20 cellular contexts compared by ENCODE assay signal in genomic region chr9:84772511-84772910, GRCh38.
"Had no signal": no experiment of that assay in that cellular context is flagged by ENCODE, and none has a peak within 500 bp of the region (broad histone marks: within the 10 kb centered on the region; RNA-seq: fewer than 3 reads in every experiment).

No MANE protein-coding gene starts in this region.

- H3K9me3 Mint-ChIP-seq: activated naive CD8-positive, alpha-beta T cell treated with anti-CD3 and anti-CD28 coated beads, Interleukin-2, amount 50 U/mL, for 24 hours; immature natural killer cell; stimulated activated effector memory CD8-positive, alpha-beta T cell treated with anti-CD3 and anti-CD28 coated beads, Interleukin-12 subunit alpha, Interleukin-12 subunit beta, amount 100 ng/mL, for 72 hours had no signal

- H3K4me1 Mint-ChIP-seq: activated naive CD8-positive, alpha-beta T cell treated with anti-CD3 and anti-CD28 coated beads, Interleukin-2, amount 50 U/mL, for 24 hours; immature natural killer cell; naive B cell; stimulated activated effector memory CD8-positive, alpha-beta T cell treated with anti-CD3 and anti-CD28 coated beads, Interleukin-12 subunit alpha, Interleukin-12 subunit beta, amount 100 ng/mL, for 72 hours had no signal

- H3K27me3 Mint-ChIP-seq: T-helper 17 cell had no signal

- H3K27ac ChIP-seq: coronary artery, stomach, suprapubic skin, tibial nerve, uterus had no signal

- DNase-seq: activated CD4-positive, alpha-beta memory T cell treated with anti-CD3 and anti-CD28 coated beads, Interleukin-2, amount 10 ng/mL, durations not matched to agents 7 days and 5 days; activated CD4-positive, alpha-beta T cell treated with anti-CD3 and anti-CD28 coated beads for 48 hours; activated effector memory CD4-positive, alpha-beta T cell treated with anti-CD3 and anti-CD28 coated beads, Interleukin-2, amount 50 U/mL, for 16 hours; activated naive CD4-positive, alpha-beta T cell treated with anti-CD3 and anti-CD28 coated beads, Interleukin-2, amount 50 U/mL, for 16 hours; activated naive CD8-positive, alpha-beta T cell treated with anti-CD3 and anti-CD28 coated beads, Interleukin-2, amount 50 U/mL, for 24 hours; activated T-cell treated with anti-CD3 and anti-CD28 coated beads, Interleukin-2, amount 50 U/mL, for 72 hours; immature natural killer cell; left ventricle myocardium superior; naive B cell; nucleus accumbens; small intestine; stimulated activated CD4-positive, alpha-beta T cell treated with anti-CD3 and anti-CD28 coated beads, Interleukin-2, amount 100 ng/mL, for 24 hours; stomach; T-helper 17 cell; uterus had no signal

- H3K9me3 ChIP-seq: stomach, suprapubic skin, tibial nerve, uterus had no signal

- H3K27me3 ChIP-seq: stomach, suprapubic skin, tibial nerve, uterus had no signal

- H3K4me3 ChIP-seq: coronary artery, stomach, suprapubic skin, tibial nerve, uterus had no signal

- FAIRE-seq: small intestine had no signal

- H3K36me3 ChIP-seq: stomach, suprapubic skin, tibial nerve, uterus had no signal

- H3K4me1 ChIP-seq: stomach, uterus had no signal

- H3K4me3 Mint-ChIP-seq: activated CD4-positive, alpha-beta memory T cell treated with anti-CD3 and anti-CD28 coated beads, Interleukin-2, amount 10 ng/mL, durations not matched to agents 7 days and 5 days; activated naive CD8-positive, alpha-beta T cell treated with anti-CD3 and anti-CD28 coated beads, Interleukin-2, amount 50 U/mL, for 24 hours; activated T-cell treated with anti-CD3 and anti-CD28 coated beads, Interleukin-2, amount 50 U/mL, for 72 hours; immature natural killer cell; naive B cell; stimulated activated effector memory CD8-positive, alpha-beta T cell treated with anti-CD3 and anti-CD28 coated beads, Interleukin-12 subunit alpha, Interleukin-12 subunit beta, amount 100 ng/mL, for 72 hours; T-helper 17 cell had no signal

- H3K36me3 Mint-ChIP-seq: immature natural killer cell; naive B cell; stimulated activated effector memory CD8-positive, alpha-beta T cell treated with anti-CD3 and anti-CD28 coated beads, Interleukin-12 subunit alpha, Interleukin-12 subunit beta, amount 100 ng/mL, for 72 hours had no signal

- ATAC-seq: activated naive CD8-positive, alpha-beta T cell treated with anti-CD3 and anti-CD28 coated beads, Interleukin-2, amount 50 U/mL, for 24 hours; activated T-cell treated with anti-CD3 and anti-CD28 coated beads, Interleukin-2, amount 50 U/mL, for 72 hours; left ventricle myocardium superior; sciatic nerve; stimulated activated effector memory CD8-positive, alpha-beta T cell treated with anti-CD3 and anti-CD28 coated beads, Interleukin-12 subunit alpha, Interleukin-12 subunit beta, amount 100 ng/mL, for 72 hours; T-helper 17 cell had no signal

- H3K27ac Mint-ChIP-seq: activated CD4-positive, alpha-beta memory T cell treated with anti-CD3 and anti-CD28 coated beads, Interleukin-2, amount 10 ng/mL, durations not matched to agents 7 days and 5 days; activated naive CD8-positive, alpha-beta T cell treated with anti-CD3 and anti-CD28 coated beads, Interleukin-2, amount 50 U/mL, for 24 hours; activated T-cell treated with anti-CD3 and anti-CD28 coated beads, Interleukin-2, amount 50 U/mL, for 72 hours; immature natural killer cell; naive B cell; stimulated activated effector memory CD8-positive, alpha-beta T cell treated with anti-CD3 and anti-CD28 coated beads, Interleukin-12 subunit alpha, Interleukin-12 subunit beta, amount 100 ng/mL, for 72 hours; T-helper 17 cell had no signal
